In genomic region chr16:1542533-1542932, GRCh38 we compare ENCODE assay signal across 15 cellular contexts. TPM values are rescaled to one million over a fixed set of nuclear protein-coding genes. Genes with fewer than 3 reads are reported as not detected.
DNase-seq lines count a peak whose midpoint lies in the region; ATAC-seq and TF ChIP-seq lines count a peak whose summit lies in the region.
"Had no signal": no experiment of that assay in that cellular context is flagged by ENCODE, and none has a peak within 500 bp of the region (broad histone marks: within the 10 kb centered on the region; RNA-seq: fewer than 3 reads in every experiment).

No MANE protein-coding gene starts in this region.

- no peak for DNase-seq in stimulated activated naive CD8-positive, alpha-beta T cell treated with anti-CD3 and anti-CD28 coated beads, Interleukin-15, Interleukin-2, amounts not matched to agents 100 U/mL and 50 U/mL, for 24 hours
- DNase-seq in adrenal gland: no peak
- DNase-seq in naive thymus-derived CD4-positive, alpha-beta T cell: no peak
- no peak for DNase-seq in G401 (ENCODE audit: low spot score)
- no peak for DNase-seq in mesothelial cell of epicardium (ENCODE audit: low spot score in 2 of 2, unreplicated experiment in 2 of 2)
- DNase-seq in nephron progenitor cell: no peak
- DNase-seq: activated gamma-delta T cell treated with Interleukin-2 at 50 U/mL for 16 hours, colonic mucosa, NCI-H146, NCI-H526 treated with DMSO at 0.1 percent for 48 hours had no signal

- H3K9me3 ChIP-seq in adrenal gland (replicated peaks in 1 of 3): no peaks in the 10 kb centered on the region
- no peaks in the 10 kb centered on the region for H3K9me3 ChIP-seq in naive thymus-derived CD4-positive, alpha-beta T cell (ENCODE audit: control insufficient read depth in 2 of 3, low read length in 3 of 3)
- H3K9me3 ChIP-seq: colonic mucosa had no signal

- TF ChIP-seq POLR2A in adrenal gland (IDR thresholded peaks at IDR 0.05): no peak

- H3K4me1 ChIP-seq in adrenal gland (replicated peaks in 1 of 2): peaks cover 15 to 72% of the 10 kb centered on the region in 2 donors
- peaks cover 17 to 74% of the 10 kb centered on the region in 2 donors for H3K4me1 ChIP-seq in naive thymus-derived CD4-positive, alpha-beta T cell (ENCODE audit: control insufficient read depth in 2 of 2, insufficient read depth in 2 of 2, low read length in 2 of 2)

- POLR2A ChIA-PET in naive thymus-derived CD4-positive, alpha-beta T cell (lab: Charles Lee): interaction anchor here (0.9 to 1.9 kb wide), 3 partner anchors 8 to 52 kb away, joined by 3 to 12 read pairs (median 4); partner anchors contain the start of gene TMEM204

- TF ChIP-seq CTCF in adrenal gland (IDR thresholded peaks at IDR 0.05) (no peak), mesothelial cell of epicardium (IDR thresholded peaks at IDR 0.05; ENCODE audit: unreplicated experiment) (no peak), nephron progenitor cell (IDR thresholded peaks at IDR 0.05) (no peak)

- H3K27ac ChIP-seq in adrenal gland: peak overlapping the region in 4 of 5 donors; percentile 43 to 76 (median 68)
- peak overlapping the region; percentile 51 for H3K27ac ChIP-seq in naive thymus-derived CD4-positive, alpha-beta T cell (ENCODE audit: low read depth, low read length)

- CTCF ChIA-PET in naive thymus-derived CD4-positive, alpha-beta T cell (lab: Charles Lee): no interaction called here

- peaks cover 20% of the 10 kb centered on the region for H3K36me3 Mint-ChIP-seq in stimulated activated naive CD8-positive, alpha-beta T cell treated with anti-CD3 and anti-CD28 coated beads, Interleukin-15, Interleukin-2, amounts not matched to agents 100 ng/mL and 50 ng/mL, for 24 hours (ENCODE audit: low read depth)
- H3K36me3 Mint-ChIP-seq in naive thymus-derived CD4-positive, alpha-beta T cell: peaks cover 3 to 21% (median 15%) of the 10 kb centered on the region in 5 donors
- H3K36me3 Mint-ChIP-seq in mesothelial cell of epicardium (peaks cover 5% of the 10 kb centered on the region), nephron progenitor cell (ENCODE audit: low read depth) (peaks cover 5% of the 10 kb centered on the region)

- peaks cover 77% of the 10 kb centered on the region for H3K4me1 Mint-ChIP-seq in stimulated activated naive CD8-positive, alpha-beta T cell treated with anti-CD3 and anti-CD28 coated beads, Interleukin-15, Interleukin-2, amounts not matched to agents 100 ng/mL and 50 ng/mL, for 24 hours (ENCODE audit: low read depth)
- peaks cover 55 to 89% (median 67%) of the 10 kb centered on the region in 7 donors for H3K4me1 Mint-ChIP-seq in naive thymus-derived CD4-positive, alpha-beta T cell
- peaks cover 13% of the 10 kb centered on the region for H3K4me1 Mint-ChIP-seq in mesothelial cell of epicardium
- H3K4me1 Mint-ChIP-seq in nephron progenitor cell: peaks cover 31% of the 10 kb centered on the region

- intact Hi-C loops in adrenal gland (cut with DNase I): no loop called here
- intact Hi-C loops in naive thymus-derived CD4-positive, alpha-beta T cell (cut with micrococcal nuclease): no loop called here

- H3K27me3 ChIP-seq in adrenal gland: no peaks in the 10 kb centered on the region
- no peaks in the 10 kb centered on the region for H3K27me3 ChIP-seq in naive thymus-derived CD4-positive, alpha-beta T cell (ENCODE audit: control insufficient read depth in 2 of 2, insufficient read depth in 2 of 2, low read length in 2 of 2)
- H3K27me3 ChIP-seq: colonic mucosa had no signal

- no peaks in the 10 kb centered on the region for H3K9me3 Mint-ChIP-seq in stimulated activated naive CD8-positive, alpha-beta T cell treated with anti-CD3 and anti-CD28 coated beads, Interleukin-15, Interleukin-2, amounts not matched to agents 100 ng/mL and 50 ng/mL, for 24 hours
- H3K9me3 Mint-ChIP-seq in naive thymus-derived CD4-positive, alpha-beta T cell: no peaks in the 10 kb centered on the region
- H3K9me3 Mint-ChIP-seq in mesothelial cell of epicardium (no peaks in the 10 kb centered on the region), nephron progenitor cell (no peaks in the 10 kb centered on the region)

- ATAC-seq in stimulated activated naive CD8-positive, alpha-beta T cell treated with anti-CD3 and anti-CD28 coated beads, Interleukin-15, Interleukin-2, amounts not matched to agents 100 U/mL and 50 U/mL, for 24 hours: no peak
- no peak for ATAC-seq in naive thymus-derived CD4-positive, alpha-beta T cell
- ATAC-seq in HG02884 (IDR thresholded peaks at IDR 0.05; ENCODE audit: unreplicated experiment): no peak

- H3K27me3 Mint-ChIP-seq in stimulated activated naive CD8-positive, alpha-beta T cell treated with anti-CD3 and anti-CD28 coated beads, Interleukin-15, Interleukin-2, amounts not matched to agents 100 ng/mL and 50 ng/mL, for 24 hours: no peaks in the 10 kb centered on the region
- no peaks in the 10 kb centered on the region for H3K27me3 Mint-ChIP-seq in naive thymus-derived CD4-positive, alpha-beta T cell
- no peaks in the 10 kb centered on the region for H3K27me3 Mint-ChIP-seq in mesothelial cell of epicardium (ENCODE audit: low read depth)
- H3K27me3 Mint-ChIP-seq in nephron progenitor cell (ENCODE audit: low read depth, poor library complexity): peaks cover 6% of the 10 kb centered on the region

- H3K27ac Mint-ChIP-seq in stimulated activated naive CD8-positive, alpha-beta T cell treated with anti-CD3 and anti-CD28 coated beads, Interleukin-15, Interleukin-2, amounts not matched to agents 100 ng/mL and 50 ng/mL, for 24 hours: peak overlapping the region; percentile 98
- H3K27ac Mint-ChIP-seq in naive thymus-derived CD4-positive, alpha-beta T cell: peak overlapping the region; percentile 47 to 92 (median 84)
- H3K27ac Mint-ChIP-seq in mesothelial cell of epicardium (no peak overlapping the region), nephron progenitor cell (no peak overlapping the region)

- 80 to 97% (median 84%) methylated on average over 6 to 18 of the region's 18 CpGs; no CpG with 5 or more reads in 1 of the 4 donors for WGBS in adrenal gland, 4 donors

- no peak overlapping the region for H3K4me3 ChIP-seq in adrenal gland
- H3K4me3 ChIP-seq in naive thymus-derived CD4-positive, alpha-beta T cell (ENCODE audit: low read length): no peak overlapping the region
- H3K4me3 ChIP-seq: colonic mucosa had no signal

- in situ Hi-C loops in G401 (cut with HindIII; ENCODE audit: low sequenced_read_pairs): no loop called here

- H3K4me3 Mint-ChIP-seq in stimulated activated naive CD8-positive, alpha-beta T cell treated with anti-CD3 and anti-CD28 coated beads, Interleukin-15, Interleukin-2, amounts not matched to agents 100 ng/mL and 50 ng/mL, for 24 hours: no peak overlapping the region
- H3K4me3 Mint-ChIP-seq in naive thymus-derived CD4-positive, alpha-beta T cell: peak overlapping the region in 7 of 10 donors; percentile 29 to 86 (median 80)
- H3K4me3 Mint-ChIP-seq in mesothelial cell of epicardium (no peak overlapping the region), nephron progenitor cell (no peak overlapping the region)

- H3K36me3 ChIP-seq in adrenal gland (replicated peaks in 1 of 2): peaks cover 0 to 32% of the 10 kb centered on the region in 2 donors
- H3K36me3 ChIP-seq in naive thymus-derived CD4-positive, alpha-beta T cell (ENCODE audit: control insufficient read depth in 2 of 3, insufficient read depth in 3 of 3, low read length in 3 of 3): peaks cover 0 to 84% (median 17%) of the 10 kb centered on the region in 3 experiments
- H3K36me3 ChIP-seq: colonic mucosa had no signal

RNA-seq across cellular contexts. Expression of gene TMEM204, which starts 9.1 kb away (rescaled TPM):
- total RNA-seq in adrenal gland (10 to 100 TPM; 20.1 to 77.2 (median 31.3) TPM), mesothelial cell of epicardium (6.6 to 7.7 TPM (median 6.9 TPM) in 3 replicates)
- polyA plus RNA-seq in adrenal gland: 10 to 100 TPM in 2 of 3 donors, 1 to 10 TPM in 1; 7.4 to 30.7 (median 26.6) TPM
- total RNA-seq in naive thymus-derived CD4-positive, alpha-beta T cell: 100 to 1,000 TPM in 2 of 5 experiments, 10 to 100 TPM in 3; 26.3 to 162 (median 47.5) TPM
- polyA plus RNA-seq in naive thymus-derived CD4-positive, alpha-beta T cell: 100 to 1,000 TPM; 152 to 186 TPM
- total RNA-seq in G401 (2014; rRNA removed; shearing (Covaris generic)): not detected in 2 replicates
- total RNA-seq: RPMI7951 had no signal

RNA-seq across cellular contexts. Expression of gene TELO2, which starts 49.4 kb away (rescaled TPM):
- total RNA-seq in adrenal gland (10 to 100 TPM; 17.0 to 53.7 (median 23.7) TPM), mesothelial cell of epicardium (66.7 to 70.2 TPM (median 69.8 TPM) in 3 replicates)
- polyA plus RNA-seq in adrenal gland: 100 to 1,000 TPM in 1 of 3 donors, 10 to 100 TPM in 1, 1 to 10 TPM in 1; 1.3 to 173 (median 96.0) TPM
- 10 to 100 TPM; 46.9 to 58.9 (median 50.3) TPM for total RNA-seq in naive thymus-derived CD4-positive, alpha-beta T cell
- 10 to 100 TPM; 10.5 to 18.7 TPM for polyA plus RNA-seq in naive thymus-derived CD4-positive, alpha-beta T cell
- 86.9 and 97.8 TPM in 2 replicates for total RNA-seq in G401 (2014; rRNA removed; shearing (Covaris generic))

RNA-seq across cellular contexts. Expression of gene PTX4, which starts 53.8 kb away (rescaled TPM):
- total RNA-seq in adrenal gland: 1 to 10 TPM in 2 of 8 donors, under 1 TPM in 4, not detected in 2; 0.39 to 1.4 (median 0.61) TPM
- polyA plus RNA-seq in adrenal gland: under 1 TPM in 2 of 3 donors, not detected in 1; 0.16 to 0.17 TPM
- total RNA-seq in naive thymus-derived CD4-positive, alpha-beta T cell: under 1 TPM in 2 of 5 experiments, not detected in 3; 0.24 to 0.64 TPM
- polyA plus RNA-seq in naive thymus-derived CD4-positive, alpha-beta T cell: not detected
- total RNA-seq in G401 (2014; rRNA removed; shearing (Covaris generic)): 0.61 TPM in 1 of 2 replicates, not detected in the other
- not detected in 3 replicates for total RNA-seq in mesothelial cell of epicardium
- total RNA-seq: colonic mucosa, kidney epithelial cell, osteoblast, RPMI7951 had no signal

Comparison
In these comparisons a context has a peak if more than half of its experiments do, and no peak if none do; other contexts are left out.
1. H3K27ac Mint-ChIP-seq: peak in stimulated activated naive CD8-positive, alpha-beta T cell treated with anti-CD3 and anti-CD28 coated beads, Interleukin-15, Interleukin-2, amounts not matched to agents 100 ng/mL and 50 ng/mL, for 24 hours (single experiment) and naive thymus-derived CD4-positive, alpha-beta T cell (9 of 9); none in mesothelial cell of epicardium (single experiment) and nephron progenitor cell (single experiment).
2. H3K4me3 Mint-ChIP-seq: peak in naive thymus-derived CD4-positive, alpha-beta T cell (7 of 10); none in stimulated activated naive CD8-positive, alpha-beta T cell treated with anti-CD3 and anti-CD28 coated beads, Interleukin-15, Interleukin-2, amounts not matched to agents 100 ng/mL and 50 ng/mL, for 24 hours (single experiment), mesothelial cell of epicardium (single experiment) and nephron progenitor cell (single experiment).